In genomic region chr2:194304191-194304590, GRCh38 we compare ENCODE assay signal across 19 cellular contexts.
"Had no signal": no experiment of that assay in that cellular context is flagged by ENCODE, and none has a peak within 500 bp of the region (broad histone marks: within the 10 kb centered on the region; RNA-seq: fewer than 3 reads in every experiment).

No MANE protein-coding gene starts in this region.

- H3K4me2 ChIP-seq: KMS-11, SK-N-SH had no signal

- H3K9me2 ChIP-seq: SK-N-SH had no signal

- H3K4me3 Mint-ChIP-seq: IgD-negative memory B cell had no signal

- H3K27ac Mint-ChIP-seq: IgD-negative memory B cell had no signal

- H3K4me3 ChIP-seq: K562 had no signal

- H3K9ac ChIP-seq: KMS-11, SK-N-SH had no signal

- H3K27ac ChIP-seq: HL-60, KMS-11, RWPE1 had no signal

- H3K4me1 Mint-ChIP-seq: IgD-negative memory B cell had no signal

- DNase-seq: Kasumi-1, MM.1S, NCI-H1092 treated with DMSO at 0.1 percent for 48 hours, NCI-H1436, NCI-H187 treated with DMSO at 0.1 percent for 48 hours, NCI-H2029 treated with DMSO at 0.1 percent for 48 hours, NCI-H226, NCI-H446, NCI-H510A, NCI-H526, PC-3, SHP77, SK-N-SH, T-helper 1 cell had no signal

- H3K27me3 Mint-ChIP-seq: IgD-negative memory B cell had no signal

- H3K36me3 Mint-ChIP-seq: IgD-negative memory B cell had no signal

- H3K9me3 ChIP-seq: SK-N-SH had no signal

- H3K9me3 Mint-ChIP-seq: IgD-negative memory B cell had no signal
